In the genomic region with DNA sequence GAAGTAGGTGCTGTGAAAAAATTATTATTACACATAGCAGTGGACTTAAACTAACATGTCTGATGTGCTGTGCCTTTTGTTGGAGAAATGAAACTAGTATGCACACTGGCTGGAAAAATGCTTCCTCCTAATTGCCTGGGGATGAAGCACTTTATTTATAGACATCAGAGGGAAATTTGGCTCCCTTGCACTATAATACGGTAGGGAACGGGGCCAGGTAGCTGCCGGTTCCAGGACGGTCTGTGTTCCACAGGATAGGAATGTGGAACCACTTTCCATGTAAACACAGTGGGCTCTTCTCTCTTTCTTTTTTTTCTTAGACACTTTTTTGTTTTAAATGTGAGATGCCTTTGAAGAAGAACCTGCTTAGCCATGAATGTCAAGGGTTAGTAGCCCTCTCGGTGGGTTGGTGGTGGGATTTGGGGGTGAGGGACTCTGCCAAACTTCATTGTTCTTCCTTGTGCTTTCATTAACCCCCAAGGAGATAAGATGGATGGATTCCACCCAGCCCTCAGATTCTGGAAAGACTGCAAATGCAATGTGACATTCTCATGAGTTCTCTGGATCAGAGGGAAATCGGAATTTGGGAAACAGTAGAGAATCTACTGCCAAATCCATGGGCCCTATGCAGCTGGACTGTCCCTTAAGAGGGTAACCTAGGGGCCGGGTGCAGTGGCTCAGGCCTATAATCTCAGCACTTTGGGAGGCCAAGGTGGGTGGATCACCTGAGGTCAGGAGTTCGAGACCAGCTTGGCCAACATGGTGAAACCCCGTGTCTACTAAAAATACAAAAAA, we compare ENCODE assay signal across 20 cellular contexts. TPM values are rescaled to one million over a fixed set of nuclear protein-coding genes. Genes with fewer than 3 reads are reported as not detected.
"Had no signal": no experiment of that assay in that cellular context is flagged by ENCODE, and none has a peak within 500 bp of the region (broad histone marks: within the 10 kb centered on the region; RNA-seq: fewer than 3 reads in every experiment).

No MANE protein-coding gene starts in this region.

- H3K4me3 ChIP-seq: adrenal gland, body of pancreas had no signal

- ATAC-seq: activated T-helper 17 cell treated with anti-CD3 and anti-CD28 coated beads, Interleukin-2, amount 50 U/mL, for 72 hours; body of pancreas; left lobe of liver; SK-N-SH treated with all-trans-retinoic acid at 6 μM for 48 hours; stimulated activated naive CD8-positive, alpha-beta T cell treated with anti-CD3 and anti-CD28 coated beads, Interleukin-15, Interleukin-2, amounts not matched to agents 100 U/mL and 50 U/mL, for 24 hours had no signal

- H3K27ac ChIP-seq: adrenal gland, body of pancreas had no signal

- H3K4me1 Mint-ChIP-seq: activated B cell treated with CpG ODN at 0.5 μM for 24 hours; activated CD4-positive, alpha-beta T cell treated with anti-CD3 and anti-CD28 coated beads, Interleukin-2, amount 10 ng/mL, durations not matched to agents 7 days and 5 days; activated naive CD4-positive, alpha-beta T cell treated with anti-CD3 and anti-CD28 coated beads, Interleukin-2, amount 10 ng/mL, durations not matched to agents 7 days and 5 days; activated T-helper 17 cell treated with anti-CD3 and anti-CD28 coated beads, Interleukin-2, amount 50 U/mL, for 72 hours; neural crest cell had no signal

- H3K9me3 ChIP-seq: adrenal gland, body of pancreas had no signal

- DNase-seq: activated B cell treated with CpG ODN at 0.5 μM for 24 hours; activated CD4-positive, alpha-beta T cell treated with anti-CD3 and anti-CD28 coated beads, Interleukin-2, amount 10 ng/mL, durations not matched to agents 7 days and 5 days; activated naive CD4-positive, alpha-beta T cell treated with anti-CD3 and anti-CD28 coated beads, Interleukin-2, amount 10 ng/mL, durations not matched to agents 7 days and 5 days; activated T-cell treated with anti-CD3 and anti-CD28 coated beads for 4 hours; adrenal gland; dermis blood vessel endothelial cell; endodermal cell; erythroblast; mesendoderm; retina; stimulated activated naive CD8-positive, alpha-beta T cell treated with anti-CD3 and anti-CD28 coated beads, Interleukin-15, Interleukin-2, amounts not matched to agents 100 U/mL and 50 U/mL, for 24 hours had no signal

- H3K36me3 ChIP-seq: adrenal gland had no signal

- H3K36me3 Mint-ChIP-seq: activated naive CD4-positive, alpha-beta T cell treated with anti-CD3 and anti-CD28 coated beads, Interleukin-2, amount 10 ng/mL, durations not matched to agents 7 days and 5 days had no signal

- H3K27me3 ChIP-seq: adrenal gland, body of pancreas had no signal

- H3K4me3 Mint-ChIP-seq: activated B cell treated with CpG ODN at 0.5 μM for 24 hours; activated CD4-positive, alpha-beta T cell treated with anti-CD3 and anti-CD28 coated beads, Interleukin-2, amount 10 ng/mL, durations not matched to agents 7 days and 5 days; activated naive CD4-positive, alpha-beta T cell treated with anti-CD3 and anti-CD28 coated beads, Interleukin-2, amount 10 ng/mL, durations not matched to agents 7 days and 5 days; activated T-helper 17 cell treated with anti-CD3 and anti-CD28 coated beads, Interleukin-2, amount 50 U/mL, for 72 hours; endodermal cell; neural crest cell; T-helper 1 cell treated with Interleukin-12 subunit alpha and Interleukin-12 subunit beta and Interleukin-4 antibody, amounts not matched to agents 30 μg/mL and 1 μg/mL, for 36 hours had no signal

- H3K4me1 ChIP-seq: adrenal gland, body of pancreas had no signal

- H3K9me3 Mint-ChIP-seq: activated B cell treated with CpG ODN at 0.5 μM for 24 hours had no signal

- H3K27ac Mint-ChIP-seq: activated B cell treated with CpG ODN at 0.5 μM for 24 hours; activated CD4-positive, alpha-beta T cell treated with anti-CD3 and anti-CD28 coated beads, Interleukin-2, amount 10 ng/mL, durations not matched to agents 7 days and 5 days; activated naive CD4-positive, alpha-beta T cell treated with anti-CD3 and anti-CD28 coated beads, Interleukin-2, amount 10 ng/mL, durations not matched to agents 7 days and 5 days; activated T-helper 17 cell treated with anti-CD3 and anti-CD28 coated beads, Interleukin-2, amount 50 U/mL, for 72 hours; endodermal cell; T-helper 1 cell treated with Interleukin-12 subunit alpha and Interleukin-12 subunit beta and Interleukin-4 antibody, amounts not matched to agents 30 μg/mL and 1 μg/mL, for 36 hours had no signal

RNA-seq across cellular contexts. Expression of a gene that starts 58.0 kb away (rescaled TPM):
- total RNA-seq: activated B cell treated with CpG ODN at 0.5 μM for 24 hours; activated CD4-positive, alpha-beta T cell treated with anti-CD3 and anti-CD28 coated beads, Interleukin-2, amount 10 ng/mL, durations not matched to agents 7 days and 5 days; activated CD8-positive, alpha-beta memory T cell treated with anti-CD3 and anti-CD28 coated beads for 36 hours; activated T-helper 17 cell treated with anti-CD3 and anti-CD28 coated beads, Interleukin-2, amount 50 U/mL, for 72 hours; dermis blood vessel endothelial cell; left lobe of liver; neural crest cell; osteocyte; temporal lobe had no signal
